Comparison of ENCODE assay signal across 8 cellular contexts in genomic region chr16:62225675-62226074, GRCh38.
A peak's percentile ranks its signal among the peaks of the same experiment; 100 is the strongest.
DNase-seq lines count a peak whose midpoint lies in the region; ATAC-seq and TF ChIP-seq lines count a peak whose summit lies in the region.

No MANE protein-coding gene starts in this region.

- no peaks in the 10 kb centered on the region for H3K27me3 ChIP-seq in SJSA1 (replicated peaks)
- no peaks in the 10 kb centered on the region for H3K27me3 ChIP-seq in ascending aorta

- H3K9me3 ChIP-seq in SJSA1 (replicated peaks) (0 out of 2 replicates have a peak, but pooled peaks cover 6% of the 10 kb centered on the region), ascending aorta (no peaks in the 10 kb centered on the region)

- H3K36me3 ChIP-seq in SJSA1, result no peaks in the 10 kb centered on the region
- H3K36me3 ChIP-seq in ascending aorta, result no peaks in the 10 kb centered on the region

- no peak for TF ChIP-seq CTCF in omental fat pad (IDR thresholded peaks at IDR 0.05)
- peak in 1 of 3 experiments; percentile 11 for TF ChIP-seq CTCF in ascending aorta (IDR thresholded peaks at IDR 0.05)
- no peak for TF ChIP-seq CTCF in CD14-positive monocyte (IDR thresholded peaks at IDR 0.05)

- peaks cover 0 to 4% (median 0%) of the 10 kb centered on the region in 7 donors for H3K9me3 Mint-ChIP-seq in CD14-positive monocyte

- intact Hi-C loops in ascending aorta (cut with DNase I), result no loop called here
- intact Hi-C loops in CD14-positive monocyte (cut with micrococcal nuclease), result no loop called here

- H3K4me1 ChIP-seq in SJSA1 (replicated peaks), result no peaks in the 10 kb centered on the region
- no peaks in the 10 kb centered on the region for H3K4me1 ChIP-seq in ascending aorta

- no peaks in the 10 kb centered on the region for H3K36me3 Mint-ChIP-seq in CD14-positive monocyte

- H3K27ac ChIP-seq in SJSA1 (no peak overlapping the region), ascending aorta (no peak overlapping the region)

- H3K4me3 Mint-ChIP-seq in CD14-positive monocyte, result no peak overlapping the region

- H3K4me1 Mint-ChIP-seq in CD14-positive monocyte, result no peaks in the 10 kb centered on the region

- no peak for TF ChIP-seq POLR2A in erythroblast (IDR thresholded peaks at IDR 0.05; ENCODE audit: low read length)

- H3K4me3 ChIP-seq in SJSA1 (no peak overlapping the region), ascending aorta (no peak overlapping the region)

- DNase-seq in Daoy (ENCODE audit: low read depth) (peak; percentile 2), Kasumi-1 (lab: John Stamatoyannopoulos, UW) (peak; percentile 3 to 8), SJSA1 (ENCODE audit: low read depth in 1 of 2, low spot score in 2 of 2) (peak; percentile 5 to 50), erythroblast (lab: John Stamatoyannopoulos, UW) (peak; percentile 57 to 62), omental fat pad (ENCODE audit: low spot score) (peak; percentile 30), ascending aorta (ENCODE audit: low spot score in 2 of 2) (no peak), CD14-positive monocyte (ENCODE audit: low spot score) (no peak)

- peaks cover 0 to 1% (median 0%) of the 10 kb centered on the region in 3 donors for H3K27me3 Mint-ChIP-seq in CD14-positive monocyte (ENCODE audit: low read depth in 3 of 3)

- ATAC-seq in GM21619 (IDR thresholded peaks at IDR 0.05; ENCODE audit: unreplicated experiment), result peak; percentile 57
- no peak for ATAC-seq in omental fat pad (ENCODE audit: low FRiP score)

- H3K27ac Mint-ChIP-seq in CD14-positive monocyte, result no peak overlapping the region

Comparison
In these comparisons a context has a peak if more than half of its experiments do, and no peak if none do; other contexts are left out.
1. DNase-seq: peak in Daoy (single experiment), Kasumi-1 (2 of 2), SJSA1 (2 of 2), erythroblast (2 of 2) and omental fat pad (single experiment); none in ascending aorta (0 of 2) and CD14-positive monocyte (single experiment).